Comparison of ENCODE assay signal across 10 cellular contexts in the genomic region with DNA sequence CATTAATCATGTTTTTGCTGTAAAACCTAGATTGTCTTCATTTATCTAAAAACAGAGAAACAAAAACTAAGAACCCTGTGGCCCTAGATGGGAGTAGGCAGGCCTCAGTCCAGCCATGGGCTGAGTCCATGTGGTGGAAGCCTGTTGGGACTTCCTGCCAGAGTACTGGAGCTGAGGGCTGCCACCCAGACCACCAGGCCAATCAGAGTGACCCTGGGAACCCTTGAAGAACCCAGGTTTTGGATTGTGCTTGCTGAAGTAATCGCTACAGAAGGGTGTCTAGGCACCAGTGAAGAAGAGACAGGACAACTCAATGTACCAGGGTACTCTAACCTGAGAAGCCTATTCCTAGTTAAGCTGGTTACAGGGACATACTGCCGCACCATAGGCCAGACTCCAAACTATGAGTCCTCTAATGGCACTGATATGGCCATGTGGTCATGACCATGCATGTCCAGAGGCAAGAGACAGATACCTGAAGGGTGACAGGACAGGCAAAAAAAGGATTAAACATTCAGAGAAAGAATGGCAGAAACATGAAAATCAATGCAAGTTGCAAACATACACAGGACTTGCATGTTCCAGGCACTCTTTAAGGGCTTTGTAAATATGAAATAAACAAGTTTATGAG. TPM values are rescaled to one million over a fixed set of nuclear protein-coding genes. Genes with fewer than 3 reads are reported as not detected.
DNase-seq lines count a peak whose midpoint lies in the region; ATAC-seq and TF ChIP-seq lines count a peak whose summit lies in the region.
"Had no signal": no experiment of that assay in that cellular context is flagged by ENCODE, and none has a peak within 500 bp of the region (broad histone marks: within the 10 kb centered on the region; RNA-seq: fewer than 3 reads in every experiment).

No MANE protein-coding gene starts in this region.

- TF ChIP-seq POLR2A in stomach (IDR thresholded peaks at IDR 0.05): no peak

- H3K36me3 ChIP-seq in ascending aorta (peaks cover 50 to 62% of the 10 kb centered on the region in 2 donors), lower lobe of right lung (peaks cover 75% of the 10 kb centered on the region), stomach (peaks cover 38 to 88% (median 62%) of the 10 kb centered on the region in 4 donors)

- H3K27ac ChIP-seq in ascending aorta (peak overlapping the region; percentile 3 to 4), lower lobe of right lung (peak overlapping the region; percentile 79), stomach (peak overlapping the region in 4 of 5 donors; percentile 67 to 88 (median 74))

- H3K9me3 ChIP-seq in ascending aorta: no peaks in the 10 kb centered on the region
- H3K9me3 ChIP-seq in lower lobe of right lung: no peaks in the 10 kb centered on the region
- H3K9me3 ChIP-seq in stomach: no peaks in the 10 kb centered on the region

- WGBS in stomach, 5 donors: 83 to 96% (median 92%) methylated on average over 1 to 2 of the region's 2 CpGs

- intact Hi-C loops in ascending aorta (cut with DNase I) (no loop called here), lower lobe of right lung (cut with DNase I) (no loop called here), stomach (cut with DNase I; ENCODE audit: low total_unique reads) (no loop called here)

- H3K27me3 ChIP-seq in ascending aorta (no peaks in the 10 kb centered on the region), lower lobe of right lung (ENCODE audit: low read depth) (no peaks in the 10 kb centered on the region), stomach (no peaks in the 10 kb centered on the region)

- no peak overlapping the region for H3K4me3 ChIP-seq in ascending aorta
- H3K4me3 ChIP-seq in lower lobe of right lung: no peak overlapping the region
- no peak overlapping the region for H3K4me3 ChIP-seq in stomach

- peak; percentile 40 for DNase-seq in activated T-cell treated with anti-CD3 and anti-CD28 coated beads, Interleukin-2, amount 50 U/mL, for 1 hour
- no peak for DNase-seq in activated T-cell treated with anti-CD3 and anti-CD28 coated beads, Interleukin-2, amount 50 U/mL, for 48 hours
- DNase-seq in ascending aorta (ENCODE audit: low spot score in 2 of 2) (no peak), lower lobe of right lung (no peak), stomach (no peak), HuH-7 (ENCODE audit: low spot score) (no peak), globus pallidus (ENCODE audit: low spot score) (no peak)
- DNase-seq: activated gamma-delta T cell, GF-D8 had no signal

- H3K4me1 ChIP-seq in ascending aorta (peaks cover 17 to 29% of the 10 kb centered on the region in 2 donors), lower lobe of right lung (peaks cover 57% of the 10 kb centered on the region), stomach (peaks cover 39 to 71% (median 59%) of the 10 kb centered on the region in 4 donors)

- no peak for ATAC-seq in lower lobe of right lung
- ATAC-seq in HG02623 (IDR thresholded peaks at IDR 0.05; ENCODE audit: unreplicated experiment): no peak

- no peak for TF ChIP-seq EP300 in stomach (IDR thresholded peaks at IDR 0.05)

- TF ChIP-seq CTCF in ascending aorta (IDR thresholded peaks at IDR 0.05) (no peak), lower lobe of right lung (IDR thresholded peaks at IDR 0.05) (no peak), stomach (IDR thresholded peaks at IDR 0.05) (no peak)

RNA-seq across cellular contexts. Expression of a gene that starts 12.9 kb away (rescaled TPM):
- total RNA-seq in ascending aorta: 176 TPM
- total RNA-seq in lower lobe of right lung: 55.1 TPM
- 10 to 100 TPM; 20.4 to 62.3 (median 35.3) TPM for total RNA-seq in stomach
- 10 to 100 TPM; 16.8 to 18.0 (median 17.8) TPM for polyA plus RNA-seq in stomach

RNA-seq across cellular contexts. Expression of a gene that starts 33.0 kb away (rescaled TPM):
- 0.43 TPM for total RNA-seq in ascending aorta
- 18.8 TPM for total RNA-seq in lower lobe of right lung
- 10 to 100 TPM in 1 of 5 donors, 1 to 10 TPM in 3, under 1 TPM in 1; 0.89 to 10.3 (median 2.9) TPM for total RNA-seq in stomach
- polyA plus RNA-seq in stomach: 10 to 100 TPM in 1 of 3 donors, 1 to 10 TPM in 2; 5.1 to 17.7 (median 7.5) TPM

RNA-seq across cellular contexts. Expression of a gene that starts 33.0 kb away (rescaled TPM):
- total RNA-seq in ascending aorta: 186 TPM
- total RNA-seq in lower lobe of right lung: 81.6 TPM
- 10 to 100 TPM in 4 of 5 donors, 1 to 10 TPM in 1; 9.3 to 68.7 (median 53.1) TPM for total RNA-seq in stomach
- 10 to 100 TPM; 22.4 to 35.4 (median 29.1) TPM for polyA plus RNA-seq in stomach

RNA-seq across cellular contexts. Expression of a gene that starts 51.9 kb away (rescaled TPM):
- not detected for total RNA-seq in ascending aorta
- total RNA-seq in lower lobe of right lung: not detected
- total RNA-seq in stomach: under 1 TPM in 2 of 5 donors, not detected in 3; under 0.01 to 0.18 TPM
- polyA plus RNA-seq in stomach: 1 to 10 TPM in 1 of 3 donors, under 1 TPM in 2; 0.08 to 1.1 (median 0.56) TPM

Comparison
In these comparisons a context has a peak if more than half of its experiments do, and no peak if none do; other contexts are left out.
1. H3K27ac ChIP-seq: peak in every context shown above with its lines; median percentile 79 in lower lobe of right lung; 74 in stomach; 4 in ascending aorta.